1 cellular context compared by ENCODE assay signal in the genomic region with DNA sequence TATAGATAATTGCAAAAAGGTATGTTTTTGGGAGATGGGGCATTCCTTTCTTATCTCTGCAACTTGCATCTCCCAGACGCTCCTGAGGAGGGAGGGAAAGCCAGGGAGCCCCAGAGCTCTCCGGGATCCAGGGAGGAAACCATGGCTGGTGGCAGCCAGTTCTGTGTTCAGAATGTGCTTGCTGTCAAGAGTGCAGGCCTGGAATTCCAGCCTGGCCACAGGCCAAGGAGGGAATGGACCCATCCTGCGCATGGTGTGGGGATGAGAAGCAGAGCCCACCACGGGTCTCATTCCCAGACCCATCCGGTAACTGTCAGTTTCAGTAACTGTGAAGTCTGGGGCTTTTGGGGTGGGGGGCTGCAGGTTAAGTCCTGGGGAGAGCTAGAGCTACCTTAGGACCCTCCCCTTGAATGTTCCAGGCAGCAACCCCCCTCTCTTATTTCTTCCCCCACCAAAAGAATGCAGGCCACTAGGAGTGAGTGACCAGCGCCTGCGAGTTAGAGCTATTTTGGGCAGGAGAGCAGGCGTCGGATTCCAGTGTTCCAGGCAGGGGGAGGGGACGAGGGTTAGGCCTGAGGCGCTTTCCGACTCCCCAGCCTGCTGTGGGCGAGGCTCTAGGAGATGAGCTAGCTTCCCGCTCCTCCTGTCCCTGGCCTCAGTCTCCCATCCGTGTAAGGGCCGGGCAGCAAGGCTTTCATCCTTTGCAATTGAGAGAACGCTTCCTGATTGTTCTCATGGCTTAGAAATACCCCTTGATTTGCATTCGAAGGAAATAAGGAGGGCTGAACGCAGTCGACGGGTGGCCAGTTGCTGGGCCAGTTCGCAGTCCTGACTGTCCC.
TF ChIP-seq lines count a peak whose summit lies in the region.

No MANE protein-coding gene starts in this region.

TF ChIP-seq in K562, 482 proteins besides CTCF, POLR2A, EP300 and RAD21 (continued from another document and continues in another):
- no peak for TF ChIP-seq SP2 (IDR thresholded peaks at IDR 0.05; ENCODE audit: extremely low read depth, low read depth, low read length, poor library complexity, severe bottlenecking)
- TF ChIP-seq HNRNPUL1 (IDR thresholded peaks at IDR 0.05; ENCODE audit: low read length) = no peak
- TF ChIP-seq U2AF2 (optimal IDR thresholded peaks at IDR 0.05; ENCODE audit: low read depth, low read length) = no peak
- no peak for TF ChIP-seq ZNF445 (CRISPR knock-in tag; IDR thresholded peaks at IDR 0.05; ENCODE audit: low read depth)
- TF ChIP-seq STAT5B (CRISPR knock-in tag; IDR thresholded peaks at IDR 0.05) = no peak
- TF ChIP-seq DPF2 (IDR thresholded peaks at IDR 0.05) = peak; percentile 36; the same call in 1 of the 2 replicates
- TF ChIP-seq KDM4B (IDR thresholded peaks at IDR 0.05; ENCODE audit: borderline replicate concordance in 2 of 2, low read depth in 1 of 2) = no peak
- peak; percentile 66 for TF ChIP-seq ZFX (CRISPR knock-in tag; IDR thresholded peaks at IDR 0.05)
- no peak for TF ChIP-seq XRCC4 (IDR thresholded peaks at IDR 0.05; ENCODE audit: extremely low read depth, insufficient read depth, insufficient read length)
- TF ChIP-seq PYGO2 (tag; IDR thresholded peaks at IDR 0.05) = no peak
- no peak for TF ChIP-seq KAT2B (IDR thresholded peaks at IDR 0.05; ENCODE audit: low read depth, low read length)
- TF ChIP-seq ZNF184 (CRISPR knock-in tag; IDR thresholded peaks at IDR 0.05) = no peak
- no peak for TF ChIP-seq KLF1 (tag; IDR thresholded peaks at IDR 0.05)
- TF ChIP-seq TEAD2 (tag; IDR thresholded peaks at IDR 0.05) = no peak
- TF ChIP-seq SREBF1 (IDR thresholded peaks at IDR 0.05; ENCODE audit: borderline replicate concordance, low read depth, low read length) = no peak
- TF ChIP-seq SAFB2 (IDR thresholded peaks at IDR 0.05; ENCODE audit: borderline replicate concordance, low read depth, low read length, severe bottlenecking) = no peak
- TF ChIP-seq, protein P1, sequence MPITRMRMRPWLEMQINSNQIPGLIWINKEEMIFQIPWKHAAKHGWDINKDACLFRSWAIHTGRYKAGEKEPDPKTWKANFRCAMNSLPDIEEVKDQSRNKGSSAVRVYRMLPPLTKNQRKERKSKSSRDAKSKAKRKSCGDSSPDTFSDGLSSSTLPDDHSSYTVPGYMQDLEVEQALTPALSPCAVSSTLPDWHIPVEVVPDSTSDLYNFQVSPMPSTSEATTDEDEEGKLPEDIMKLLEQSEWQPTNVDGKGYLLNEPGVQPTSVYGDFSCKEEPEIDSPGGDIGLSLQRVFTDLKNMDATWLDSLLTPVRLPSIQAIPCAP (CRISPR knock-in tag; IDR thresholded peaks at IDR 0.05; ENCODE audit: borderline replicate concordance) = no peak
- TF ChIP-seq PTRF (tag; IDR thresholded peaks at IDR 0.05) = no peak
- TF ChIP-seq WHSC1 (IDR thresholded peaks at IDR 0.05; ENCODE audit: low read length) = no peak
- TF ChIP-seq RBM17 (IDR thresholded peaks at IDR 0.05; ENCODE audit: borderline replicate concordance, low read depth, low read length) = no peak
- TF ChIP-seq, protein P2, sequence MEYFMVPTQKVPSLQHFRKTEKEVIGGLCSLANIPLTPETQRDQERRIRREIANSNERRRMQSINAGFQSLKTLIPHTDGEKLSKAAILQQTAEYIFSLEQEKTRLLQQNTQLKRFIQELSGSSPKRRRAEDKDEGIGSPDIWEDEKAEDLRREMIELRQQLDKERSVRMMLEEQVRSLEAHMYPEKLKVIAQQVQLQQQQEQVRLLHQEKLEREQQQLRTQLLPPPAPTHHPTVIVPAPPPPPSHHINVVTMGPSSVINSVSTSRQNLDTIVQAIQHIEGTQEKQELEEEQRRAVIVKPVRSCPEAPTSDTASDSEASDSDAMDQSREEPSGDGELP (CRISPR knock-in tag; IDR thresholded peaks at IDR 0.05; ENCODE audit: borderline replicate concordance) = no peak
- TF ChIP-seq ZBTB8A (IDR thresholded peaks at IDR 0.05; ENCODE audit: partially characterized antibody) = no peak
- TF ChIP-seq GTF2A2 (tag; IDR thresholded peaks at IDR 0.05) = no peak
- no peak for TF ChIP-seq CSDE1 (IDR thresholded peaks at IDR 0.05)
- no peak for TF ChIP-seq TAF9B (IDR thresholded peaks at IDR 0.05; ENCODE audit: partially characterized antibody)
- TF ChIP-seq XRCC5 (IDR thresholded peaks at IDR 0.05; ENCODE audit: low read depth, low read length) = no peak
- no peak for TF ChIP-seq FOS (IDR thresholded peaks at IDR 0.05; ENCODE audit: extremely low read depth, insufficient read length)
- TF ChIP-seq TCF3 (CRISPR knock-in tag; IDR thresholded peaks at IDR 0.05) = no peak
- no peak for TF ChIP-seq SRSF3 (IDR thresholded peaks at IDR 0.05; ENCODE audit: insufficient read depth, low read length)
- no peak for TF ChIP-seq ZNF324 (CRISPR knock-in tag; IDR thresholded peaks at IDR 0.05)
- no peak for TF ChIP-seq TEAD4 (IDR thresholded peaks at IDR 0.05; ENCODE audit: low read length)
- TF ChIP-seq TEAD4 (CRISPR knock-in tag; IDR thresholded peaks at IDR 0.05; ENCODE audit: borderline replicate concordance) = no peak
- TF ChIP-seq, protein P3, sequence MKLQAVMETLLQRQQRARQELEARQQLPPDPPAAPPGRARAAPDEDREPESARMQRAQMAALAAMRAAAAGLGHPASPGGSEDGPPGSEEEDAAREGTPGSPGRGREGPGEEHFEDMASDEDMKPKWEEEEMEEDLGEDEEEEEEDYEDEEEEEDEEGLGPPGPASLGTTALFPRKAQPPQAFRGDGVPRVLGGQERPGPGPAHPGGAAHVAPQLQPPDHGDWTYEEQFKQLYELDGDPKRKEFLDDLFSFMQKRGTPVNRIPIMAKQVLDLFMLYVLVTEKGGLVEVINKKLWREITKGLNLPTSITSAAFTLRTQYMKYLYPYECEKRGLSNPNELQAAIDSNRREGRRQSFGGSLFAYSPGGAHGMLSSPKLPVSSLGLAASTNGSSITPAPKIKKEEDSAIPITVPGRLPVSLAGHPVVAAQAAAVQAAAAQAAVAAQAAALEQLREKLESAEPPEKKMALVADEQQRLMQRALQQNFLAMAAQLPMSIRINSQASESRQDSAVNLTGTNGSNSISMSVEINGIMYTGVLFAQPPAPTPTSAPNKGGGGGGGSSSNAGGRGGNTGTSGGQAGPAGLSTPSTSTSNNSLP (IDR thresholded peaks at IDR 0.05; ENCODE audit: borderline replicate concordance, low read depth, low read length) = no peak
- TF ChIP-seq, protein P4, sequence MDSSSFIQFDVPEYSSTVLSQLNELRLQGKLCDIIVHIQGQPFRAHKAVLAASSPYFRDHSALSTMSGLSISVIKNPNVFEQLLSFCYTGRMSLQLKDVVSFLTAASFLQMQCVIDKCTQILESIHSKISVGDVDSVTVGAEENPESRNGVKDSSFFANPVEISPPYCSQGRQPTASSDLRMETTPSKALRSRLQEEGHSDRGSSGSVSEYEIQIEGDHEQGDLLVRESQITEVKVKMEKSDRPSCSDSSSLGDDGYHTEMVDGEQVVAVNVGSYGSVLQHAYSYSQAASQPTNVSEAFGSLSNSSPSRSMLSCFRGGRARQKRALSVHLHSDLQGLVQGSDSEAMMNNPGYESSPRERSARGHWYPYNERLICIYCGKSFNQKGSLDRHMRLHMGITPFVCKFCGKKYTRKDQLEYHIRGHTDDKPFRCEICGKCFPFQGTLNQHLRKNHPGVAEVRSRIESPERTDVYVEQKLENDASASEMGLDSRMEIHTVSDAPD (CRISPR knock-in tag; IDR thresholded peaks at IDR 0.05) = no peak
- TF ChIP-seq MEF2D (tag; conservative IDR thresholded peaks at IDR 0.05; ENCODE audit: low read depth) = no peak
- TF ChIP-seq ZNF717 (CRISPR knock-in tag; IDR thresholded peaks at IDR 0.05) = no peak
- no peak for TF ChIP-seq ELF1 (tag; IDR thresholded peaks at IDR 0.05)
- TF ChIP-seq CBFA2T2 (conservative IDR thresholded peaks at IDR 0.05) = no peak
- TF ChIP-seq L3MBTL2 (IDR thresholded peaks at IDR 0.05) = peak; percentile 23
- TF ChIP-seq, protein P5, sequence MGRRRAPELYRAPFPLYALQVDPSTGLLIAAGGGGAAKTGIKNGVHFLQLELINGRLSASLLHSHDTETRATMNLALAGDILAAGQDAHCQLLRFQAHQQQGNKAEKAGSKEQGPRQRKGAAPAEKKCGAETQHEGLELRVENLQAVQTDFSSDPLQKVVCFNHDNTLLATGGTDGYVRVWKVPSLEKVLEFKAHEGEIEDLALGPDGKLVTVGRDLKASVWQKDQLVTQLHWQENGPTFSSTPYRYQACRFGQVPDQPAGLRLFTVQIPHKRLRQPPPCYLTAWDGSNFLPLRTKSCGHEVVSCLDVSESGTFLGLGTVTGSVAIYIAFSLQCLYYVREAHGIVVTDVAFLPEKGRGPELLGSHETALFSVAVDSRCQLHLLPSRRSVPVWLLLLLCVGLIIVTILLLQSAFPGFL (CRISPR knock-in tag; IDR thresholded peaks at IDR 0.05) = no peak
- TF ChIP-seq, protein P6, sequence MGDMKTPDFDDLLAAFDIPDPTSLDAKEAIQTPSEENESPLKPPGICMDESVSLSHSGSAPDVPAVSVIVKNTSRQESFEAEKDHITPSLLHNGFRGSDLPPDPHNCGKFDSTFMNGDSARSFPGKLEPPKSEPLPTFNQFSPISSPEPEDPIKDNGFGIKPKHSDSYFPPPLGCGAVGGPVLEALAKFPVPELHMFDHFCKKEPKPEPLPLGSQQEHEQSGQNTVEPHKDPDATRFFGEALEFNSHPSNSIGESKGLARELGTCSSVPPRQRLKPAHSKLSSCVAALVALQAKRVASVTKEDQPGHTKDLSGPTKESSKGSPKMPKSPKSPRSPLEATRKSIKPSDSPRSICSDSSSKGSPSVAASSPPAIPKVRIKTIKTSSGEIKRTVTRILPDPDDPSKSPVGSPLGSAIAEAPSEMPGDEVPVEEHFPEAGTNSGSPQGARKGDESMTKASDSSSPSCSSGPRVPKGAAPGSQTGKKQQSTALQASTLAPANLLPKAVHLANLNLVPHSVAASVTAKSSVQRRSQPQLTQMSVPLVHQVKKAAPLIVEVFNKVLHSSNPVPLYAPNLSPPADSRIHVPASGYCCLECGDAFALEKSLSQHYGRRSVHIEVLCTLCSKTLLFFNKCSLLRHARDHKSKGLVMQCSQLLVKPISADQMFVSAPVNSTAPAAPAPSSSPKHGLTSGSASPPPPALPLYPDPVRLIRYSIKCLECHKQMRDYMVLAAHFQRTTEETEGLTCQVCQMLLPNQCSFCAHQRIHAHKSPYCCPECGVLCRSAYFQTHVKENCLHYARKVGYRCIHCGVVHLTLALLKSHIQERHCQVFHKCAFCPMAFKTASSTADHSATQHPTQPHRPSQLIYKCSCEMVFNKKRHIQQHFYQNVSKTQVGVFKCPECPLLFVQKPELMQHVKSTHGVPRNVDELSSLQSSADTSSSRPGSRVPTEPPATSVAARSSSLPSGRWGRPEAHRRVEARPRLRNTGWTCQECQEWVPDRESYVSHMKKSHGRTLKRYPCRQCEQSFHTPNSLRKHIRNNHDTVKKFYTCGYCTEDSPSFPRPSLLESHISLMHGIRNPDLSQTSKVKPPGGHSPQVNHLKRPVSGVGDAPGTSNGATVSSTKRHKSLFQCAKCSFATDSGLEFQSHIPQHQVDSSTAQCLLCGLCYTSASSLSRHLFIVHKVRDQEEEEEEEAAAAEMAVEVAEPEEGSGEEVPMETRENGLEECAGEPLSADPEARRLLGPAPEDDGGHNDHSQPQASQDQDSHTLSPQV (IDR thresholded peaks at IDR 0.05) = peak; percentile 27
- TF ChIP-seq ZNF347 (CRISPR knock-in tag; IDR thresholded peaks at IDR 0.05; ENCODE audit: low read depth) = no peak
- TF ChIP-seq STAT5A (IDR thresholded peaks at IDR 0.05; ENCODE audit: borderline replicate concordance, low read length) = no peak
- no peak for TF ChIP-seq NFYB (IDR thresholded peaks at IDR 0.05; ENCODE audit: extremely low read depth, insufficient read length)
- no peak for TF ChIP-seq PTTG1 (tag; IDR thresholded peaks at IDR 0.05; ENCODE audit: low read depth)
- TF ChIP-seq ARNT (IDR thresholded peaks at IDR 0.05) = no peak
- no peak for TF ChIP-seq SREBF2 (CRISPR knock-in tag; IDR thresholded peaks at IDR 0.05)
- peak; percentile 21 for TF ChIP-seq RBBP5 (IDR thresholded peaks at IDR 0.05; ENCODE audit: borderline replicate concordance, insufficient read depth, low read length, poor library complexity, severe bottlenecking)
- TF ChIP-seq, protein P7, sequence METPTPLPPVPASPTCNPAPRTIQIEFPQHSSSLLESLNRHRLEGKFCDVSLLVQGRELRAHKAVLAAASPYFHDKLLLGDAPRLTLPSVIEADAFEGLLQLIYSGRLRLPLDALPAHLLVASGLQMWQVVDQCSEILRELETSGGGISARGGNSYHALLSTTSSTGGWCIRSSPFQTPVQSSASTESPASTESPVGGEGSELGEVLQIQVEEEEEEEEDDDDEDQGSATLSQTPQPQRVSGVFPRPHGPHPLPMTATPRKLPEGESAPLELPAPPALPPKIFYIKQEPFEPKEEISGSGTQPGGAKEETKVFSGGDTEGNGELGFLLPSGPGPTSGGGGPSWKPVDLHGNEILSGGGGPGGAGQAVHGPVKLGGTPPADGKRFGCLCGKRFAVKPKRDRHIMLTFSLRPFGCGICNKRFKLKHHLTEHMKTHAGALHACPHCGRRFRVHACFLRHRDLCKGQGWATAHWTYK (CRISPR knock-in tag; IDR thresholded peaks at IDR 0.05) = 0 out of 2 replicates have a peak, but pooled peaks have one; percentile 31
- TF ChIP-seq MEF2A (IDR thresholded peaks at IDR 0.05; ENCODE audit: control insufficient read depth, low read depth, low read length) = peak; percentile 84
- TF ChIP-seq HNRNPLL (IDR thresholded peaks at IDR 0.05; ENCODE audit: low read depth, low read length, poor library complexity, severe bottlenecking) = no peak
- no peak for TF ChIP-seq POLR2G (IDR thresholded peaks at IDR 0.05; ENCODE audit: low read depth, low read length)
- no peak for TF ChIP-seq FOSL1 (tag; conservative IDR thresholded peaks at IDR 0.05)
- no peak for TF ChIP-seq MTF1 (CRISPR knock-in tag; IDR thresholded peaks at IDR 0.05; ENCODE audit: borderline replicate concordance)
- peak; percentile 47; the same call in 1 of the 2 replicates for TF ChIP-seq NR4A1 (CRISPR knock-in tag; IDR thresholded peaks at IDR 0.05)
- 0 out of 2 replicates have a peak, but pooled peaks have one; percentile 41 for TF ChIP-seq NR4A1 (tag; IDR thresholded peaks at IDR 0.05)
- no peak for TF ChIP-seq MBD2 (IDR thresholded peaks at IDR 0.05; ENCODE audit: borderline replicate concordance, low read depth)
- TF ChIP-seq RCOR1 (IDR thresholded peaks at IDR 0.05; ENCODE audit: borderline replicate concordance in 1 of 2, low read depth in 2 of 2, low read length in 2 of 2) = no peak
- no peak for TF ChIP-seq ZNF140 (CRISPR knock-in tag; IDR thresholded peaks at IDR 0.05)
- TF ChIP-seq, protein P8, sequence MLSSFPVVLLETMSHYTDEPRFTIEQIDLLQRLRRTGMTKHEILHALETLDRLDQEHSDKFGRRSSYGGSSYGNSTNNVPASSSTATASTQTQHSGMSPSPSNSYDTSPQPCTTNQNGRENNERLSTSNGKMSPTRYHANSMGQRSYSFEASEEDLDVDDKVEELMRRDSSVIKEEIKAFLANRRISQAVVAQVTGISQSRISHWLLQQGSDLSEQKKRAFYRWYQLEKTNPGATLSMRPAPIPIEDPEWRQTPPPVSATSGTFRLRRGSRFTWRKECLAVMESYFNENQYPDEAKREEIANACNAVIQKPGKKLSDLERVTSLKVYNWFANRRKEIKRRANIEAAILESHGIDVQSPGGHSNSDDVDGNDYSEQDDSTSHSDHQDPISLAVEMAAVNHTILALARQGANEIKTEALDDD (IDR thresholded peaks at IDR 0.05) = no peak
- TF ChIP-seq CEBPB (tag; IDR thresholded peaks at IDR 0.05) = no peak
- no peak for TF ChIP-seq KLF10 (CRISPR knock-in tag; IDR thresholded peaks at IDR 0.05)
- no peak for TF ChIP-seq ZNF444 (CRISPR knock-in tag; IDR thresholded peaks at IDR 0.05)
- TF ChIP-seq YY1 (IDR thresholded peaks at IDR 0.05; ENCODE audit: borderline replicate concordance in 1 of 3, control insufficient read depth in 1 of 3, extremely low read depth in 1 of 3, insufficient read depth in 3 of 3, insufficient read length in 1 of 3, insufficient replicate concordance in 2 of 3, low read depth in 1 of 3, low read length in 2 of 3) = no peak
- peak; percentile 13 for TF ChIP-seq POLR2B (IDR thresholded peaks at IDR 0.05; ENCODE audit: low read depth, partially characterized antibody)
